In genomic region chr19:54222735-54223159, GRCh38 we compare ENCODE assay signal across 9 cellular contexts. TPM values are rescaled to one million over a fixed set of nuclear protein-coding genes. Genes with fewer than 3 reads are reported as not detected.
DNase-seq lines count a peak whose midpoint lies in the region; ATAC-seq and TF ChIP-seq lines count a peak whose summit lies in the region.
"Not testable (repeated sequence)": the region's sequence is repeated elsewhere in the genome, so short reads cannot be mapped to it uniquely, and the experiment has no call there.
"Had no signal": no experiment of that assay in that cellular context is flagged by ENCODE, and none has a peak within 500 bp of the region (broad histone marks: within the 10 kb centered on the region; RNA-seq: fewer than 3 reads in every experiment).

Gene LILRB3, minus strand, starts transcription at chr19:54223007. Its CDS starts 31 bp downstream, at chr19:54222976.

- H4K20me1 ChIP-seq in DND-41 (ENCODE audit: insufficient read depth, low read length): not testable (repeated sequence)

- not testable (repeated sequence) for H3K27me3 ChIP-seq in DND-41 (ENCODE audit: insufficient read depth, low read length, poor library complexity); vagina

- not testable (repeated sequence) for DNase-seq in DND-41; activated naive CD8-positive, alpha-beta T cell treated with anti-CD3 and anti-CD28 coated beads, Interleukin-2, amount 10 ng/mL, durations not matched to agents 7 days and 5 days; left lobe of liver (ENCODE audit: low spot score); natural killer cell; stimulated activated effector memory CD8-positive, alpha-beta T cell treated with anti-CD3 and anti-CD28 coated beads, Interleukin-12 subunit alpha, Interleukin-12 subunit beta, amount 100 ng/mL, for 72 hours (ENCODE audit: low spot score in 2 of 2); vagina (ENCODE audit: extremely low spot score in 2 of 2)

- H3K27ac Mint-ChIP-seq in T-helper 1 cell treated with Interleukin-12 subunit alpha and Interleukin-12 subunit beta and Interleukin-4 antibody, amounts not matched to agents 30 μg/mL and 1 μg/mL, for 36 hours: peak within 1 kb of the TSS; percentile 60
- H3K27ac Mint-ChIP-seq in activated naive CD8-positive, alpha-beta T cell treated with anti-CD3 and anti-CD28 coated beads, Interleukin-2, amount 10 ng/mL, durations not matched to agents 7 days and 5 days; natural killer cell: not testable (repeated sequence)
- peak within 1 kb of the TSS; percentile 56 for H3K27ac Mint-ChIP-seq in stimulated activated effector memory CD8-positive, alpha-beta T cell treated with anti-CD3 and anti-CD28 coated beads, Interleukin-12 subunit alpha, Interleukin-12 subunit beta, amount 100 ng/mL, for 72 hours

- H3K4me3 Mint-ChIP-seq in T-helper 1 cell treated with Interleukin-12 subunit alpha and Interleukin-12 subunit beta and Interleukin-4 antibody, amounts not matched to agents 30 μg/mL and 1 μg/mL, for 36 hours: peak within 1 kb of the TSS; percentile 9
- H3K4me3 Mint-ChIP-seq in activated naive CD8-positive, alpha-beta T cell treated with anti-CD3 and anti-CD28 coated beads, Interleukin-2, amount 10 ng/mL, durations not matched to agents 7 days and 5 days; natural killer cell; stimulated activated effector memory CD8-positive, alpha-beta T cell treated with anti-CD3 and anti-CD28 coated beads, Interleukin-12 subunit alpha, Interleukin-12 subunit beta, amount 100 ng/mL, for 72 hours: not testable (repeated sequence)

- not testable (repeated sequence) for TF ChIP-seq CTCF in DND-41 (IDR thresholded peaks at IDR 0.05; ENCODE audit: borderline replicate concordance, extremely low read depth, low read length, poor library complexity, severe bottlenecking); natural killer cell (IDR thresholded peaks at IDR 0.05); vagina (IDR thresholded peaks at IDR 0.05)

- intact Hi-C loops in natural killer cell (cut with micrococcal nuclease): loop anchor here (2.0 kb wide), 1 partner anchor 24 kb away; no protein-coding TSS in a partner anchor
- intact Hi-C loops in vagina (cut with DNase I): not testable (repeated sequence)

- H3K4me2 ChIP-seq in DND-41 (ENCODE audit: insufficient read depth, low read length): not testable (repeated sequence)

- H3K9ac ChIP-seq in DND-41 (ENCODE audit: low read depth, low read length): not testable (repeated sequence)

- not testable (repeated sequence) for H3K9me3 ChIP-seq in DND-41 (ENCODE audit: insufficient read depth, low read length, severe bottlenecking); vagina

- not testable (repeated sequence) for H3K27ac ChIP-seq in DND-41 (ENCODE audit: low read length); vagina

- POLR2A ChIA-PET in activated naive CD8-positive, alpha-beta T cell treated with anti-CD3 and anti-CD28 coated beads, Interleukin-2, amount 10 ng/mL, durations not matched to agents 7 days and 5 days (lab: Charles Lee): not testable (repeated sequence)

- H3K4me1 Mint-ChIP-seq in T-helper 1 cell treated with Interleukin-12 subunit alpha and Interleukin-12 subunit beta and Interleukin-4 antibody, amounts not matched to agents 30 μg/mL and 1 μg/mL, for 36 hours (ENCODE audit: low read depth); activated naive CD8-positive, alpha-beta T cell treated with anti-CD3 and anti-CD28 coated beads, Interleukin-2, amount 10 ng/mL, durations not matched to agents 7 days and 5 days; natural killer cell: not testable (repeated sequence)
- peaks cover 18% of the 10 kb centered on the region for H3K4me1 Mint-ChIP-seq in stimulated activated effector memory CD8-positive, alpha-beta T cell treated with anti-CD3 and anti-CD28 coated beads, Interleukin-12 subunit alpha, Interleukin-12 subunit beta, amount 100 ng/mL, for 72 hours

- not testable (repeated sequence) for H2AFZ ChIP-seq in DND-41 (ENCODE audit: low read depth, low read length)

- H3K27me3 Mint-ChIP-seq in T-helper 1 cell treated with Interleukin-12 subunit alpha and Interleukin-12 subunit beta and Interleukin-4 antibody, amounts not matched to agents 30 μg/mL and 1 μg/mL, for 36 hours (ENCODE audit: low read depth): not testable (repeated sequence)
- H3K27me3 Mint-ChIP-seq in activated naive CD8-positive, alpha-beta T cell treated with anti-CD3 and anti-CD28 coated beads, Interleukin-2, amount 10 ng/mL, durations not matched to agents 7 days and 5 days: peaks cover 17% of the 10 kb centered on the region
- peaks cover 11 to 13% of the 10 kb centered on the region in 2 donors for H3K27me3 Mint-ChIP-seq in natural killer cell (ENCODE audit: low read depth in 2 of 2)

- not testable (repeated sequence) for TF ChIP-seq POLR2A in vagina (IDR thresholded peaks at IDR 0.05)

- H3K36me3 Mint-ChIP-seq in T-helper 1 cell treated with Interleukin-12 subunit alpha and Interleukin-12 subunit beta and Interleukin-4 antibody, amounts not matched to agents 30 μg/mL and 1 μg/mL, for 36 hours (ENCODE audit: low read depth); activated naive CD8-positive, alpha-beta T cell treated with anti-CD3 and anti-CD28 coated beads, Interleukin-2, amount 10 ng/mL, durations not matched to agents 7 days and 5 days; natural killer cell; stimulated activated effector memory CD8-positive, alpha-beta T cell treated with anti-CD3 and anti-CD28 coated beads, Interleukin-12 subunit alpha, Interleukin-12 subunit beta, amount 100 ng/mL, for 72 hours: not testable (repeated sequence)

- H3K4me3 ChIP-seq in DND-41 (ENCODE audit: low read depth in 1 of 2, low read length in 2 of 2); vagina: not testable (repeated sequence)

- not testable (repeated sequence) for H3K79me2 ChIP-seq in DND-41 (ENCODE audit: insufficient read depth, low read length)

- ATAC-seq in DND-41 (ENCODE audit: insufficient read depth, low read depth): 0 out of 3 replicates have a peak, but pooled peaks have one; percentile 24
- peak; percentile 26 for ATAC-seq in activated naive CD8-positive, alpha-beta T cell treated with anti-CD3 and anti-CD28 coated beads, Interleukin-2, amount 10 ng/mL, durations not matched to agents 7 days and 5 days (ENCODE audit: low read depth)
- peak; percentile 9 for ATAC-seq in esophagus mucosa
- peak; percentile 57 for ATAC-seq in left lobe of liver
- ATAC-seq in natural killer cell: peak; percentile 40 to 68 (median 50)
- ATAC-seq in stimulated activated effector memory CD8-positive, alpha-beta T cell treated with anti-CD3 and anti-CD28 coated beads, Interleukin-12 subunit alpha, Interleukin-12 subunit beta, amount 100 ng/mL, for 72 hours: peak; percentile 58

- H3K36me3 ChIP-seq in DND-41 (ENCODE audit: insufficient read depth, low read length); vagina: not testable (repeated sequence)

- not testable (repeated sequence) for H3K4me1 ChIP-seq in DND-41 (ENCODE audit: insufficient read depth, low read length); vagina

- H3K9me3 Mint-ChIP-seq in T-helper 1 cell treated with Interleukin-12 subunit alpha and Interleukin-12 subunit beta and Interleukin-4 antibody, amounts not matched to agents 30 μg/mL and 1 μg/mL, for 36 hours; activated naive CD8-positive, alpha-beta T cell treated with anti-CD3 and anti-CD28 coated beads, Interleukin-2, amount 10 ng/mL, durations not matched to agents 7 days and 5 days; natural killer cell; stimulated activated effector memory CD8-positive, alpha-beta T cell treated with anti-CD3 and anti-CD28 coated beads, Interleukin-12 subunit alpha, Interleukin-12 subunit beta, amount 100 ng/mL, for 72 hours: not testable (repeated sequence)

RNA-seq across cellular contexts. Expression of gene LILRB3, which starts in this region (rescaled TPM):
- total RNA-seq in activated naive CD8-positive, alpha-beta T cell treated with anti-CD3 and anti-CD28 coated beads, Interleukin-2, amount 10 ng/mL, durations not matched to agents 7 days and 5 days: 1 to 10 TPM in 1 of 2 experiments, under 1 TPM in 1; 0.74 to 1.3 TPM
- total RNA-seq in esophagus mucosa (0.72 TPM), left lobe of liver (1.2 TPM), natural killer cell (10 to 100 TPM in 2 of 3 donors, 1 to 10 TPM in 1; 6.8 to 12.6 (median 12.6) TPM), vagina (20.4 TPM)
- total RNA-seq: osteocyte had no signal

Comparison
In these comparisons a context has a peak if more than half of its experiments do, and no peak if none do; other contexts are left out.
1. Peak in ATAC-seq in esophagus mucosa; RNA of the gene not detected or under 1 TPM.